ENCODE assay signal across 9 cellular contexts in genomic region chr5:44260793-44261192, GRCh38.
"Had no signal": no experiment of that assay in that cellular context is flagged by ENCODE, and none has a peak within 500 bp of the region (broad histone marks: within the 10 kb centered on the region; RNA-seq: fewer than 3 reads in every experiment).

No MANE protein-coding gene starts in this region.

- H3K9ac ChIP-seq: GM23248 had no signal

- H3K4me3 ChIP-seq: GM23248, K562 had no signal

- H3K27ac ChIP-seq: GM23248, HL-60 had no signal

- DNase-seq: GM23248, GOT3, H9, HCEC 1CT, HFFc6, IMR-90, KG1 had no signal

- FAIRE-seq: K562 had no signal

- ATAC-seq: K562 had no signal

- H2AFZ ChIP-seq: GM23248 had no signal
